21 cellular contexts compared by ENCODE assay signal in genomic region chr19:29614780-29615179, GRCh38. TPM values are rescaled to one million over a fixed set of nuclear protein-coding genes. Genes with fewer than 3 reads are reported as not detected.
DNase-seq lines count a peak whose midpoint lies in the region; ATAC-seq and TF ChIP-seq lines count a peak whose summit lies in the region.
"Had no signal": no experiment of that assay in that cellular context is flagged by ENCODE, and none has a peak within 500 bp of the region (broad histone marks: within the 10 kb centered on the region; RNA-seq: fewer than 3 reads in every experiment).

No MANE protein-coding gene starts in this region.

- H3K4me3 Mint-ChIP-seq in central memory CD8-positive, alpha-beta T cell = no peak overlapping the region
- no peak overlapping the region for H3K4me3 Mint-ChIP-seq in activated CD8-positive, alpha-beta T cell treated with anti-CD3 and anti-CD28 coated beads for 36 hours
- H3K4me3 Mint-ChIP-seq: CD14-positive monocyte; CD4-positive, CD25-positive, alpha-beta regulatory T cell; CD8-positive, alpha-beta memory T cell had no signal

- no peaks in the 10 kb centered on the region for H3K27me3 Mint-ChIP-seq in central memory CD8-positive, alpha-beta T cell
- H3K27me3 Mint-ChIP-seq in activated CD8-positive, alpha-beta T cell treated with anti-CD3 and anti-CD28 coated beads for 36 hours = no peaks in the 10 kb centered on the region
- H3K27me3 Mint-ChIP-seq: CD4-positive, alpha-beta memory T cell; CD4-positive, CD25-positive, alpha-beta regulatory T cell; CD8-positive, alpha-beta memory T cell had no signal

- no peaks in the 10 kb centered on the region for H3K9me3 Mint-ChIP-seq in central memory CD8-positive, alpha-beta T cell
- H3K9me3 Mint-ChIP-seq in activated CD8-positive, alpha-beta T cell treated with anti-CD3 and anti-CD28 coated beads for 36 hours = no peaks in the 10 kb centered on the region
- H3K9me3 Mint-ChIP-seq: CD14-positive monocyte; CD4-positive, alpha-beta memory T cell; CD4-positive, CD25-positive, alpha-beta regulatory T cell; CD8-positive, alpha-beta memory T cell had no signal

- WGBS in right lobe of liver (ENCODE audit: insufficient coverage, low coverage, low lambda C conversion rate, missing lambda C conversion rate) = 40% methylated on average over 3 of the region's 4 CpGs

- CTCF ChIA-PET in activated CD8-positive, alpha-beta T cell treated with anti-CD3 and anti-CD28 coated beads for 36 hours (lab: Charles Lee) = interaction anchor here (0.9 to 2.1 kb wide), 5 partner anchors 9 to 146 kb away, joined by 3 to 9 read pairs (median 5); partner anchors contain the start of gene POP4

- no peak overlapping the region for H3K9ac ChIP-seq in BLaER1
- no peak overlapping the region for H3K9ac ChIP-seq in BLaER1 treated with 17β-estradiol and CSF1 and Interleukin-3, amounts not matched to agents 10 nM and 100 nM

- peaks cover 51% of the 10 kb centered on the region for H3K4me1 Mint-ChIP-seq in central memory CD8-positive, alpha-beta T cell
- peaks cover 15% of the 10 kb centered on the region for H3K4me1 Mint-ChIP-seq in activated CD8-positive, alpha-beta T cell treated with anti-CD3 and anti-CD28 coated beads for 36 hours (ENCODE audit: low read depth)

- peaks cover 66% of the 10 kb centered on the region for H3K36me3 ChIP-seq in BLaER1
- H3K36me3 ChIP-seq in BLaER1 treated with 17β-estradiol and CSF1 and Interleukin-3, amounts not matched to agents 10 nM and 100 nM = peaks cover 49 to 68% (median 64%) of the 10 kb centered on the region in 11 experiments
- H3K36me3 ChIP-seq in right lobe of liver = peaks cover 0 to 25% (median 13%) of the 10 kb centered on the region in 4 donors

- peak overlapping the region; percentile 67 for H3K27ac Mint-ChIP-seq in central memory CD8-positive, alpha-beta T cell (ENCODE audit: low read depth)
- no peak overlapping the region for H3K27ac Mint-ChIP-seq in activated CD8-positive, alpha-beta T cell treated with anti-CD3 and anti-CD28 coated beads for 36 hours
- H3K27ac Mint-ChIP-seq: CD4-positive, alpha-beta memory T cell had no signal

- TF ChIP-seq CTCF in right lobe of liver (IDR thresholded peaks at IDR 0.05) = no peak
- no peak for TF ChIP-seq CTCF in omental fat pad (IDR thresholded peaks at IDR 0.05)
- no peak for TF ChIP-seq CTCF in activated CD8-positive, alpha-beta T cell treated with anti-CD3 and anti-CD28 coated beads for 36 hours (IDR thresholded peaks at IDR 0.05)

- no peak for DNase-seq in central memory CD8-positive, alpha-beta T cell (ENCODE audit: low spot score in 2 of 2)
- peak in 1 of 3 donors; percentile 75 for DNase-seq in right lobe of liver
- DNase-seq in GM03348 (ENCODE audit: low spot score) = no peak
- no peak for DNase-seq in omental fat pad (ENCODE audit: low spot score)
- no peak for DNase-seq in activated CD8-positive, alpha-beta T cell treated with anti-CD3 and anti-CD28 coated beads for 36 hours
- DNase-seq: 8988T; ACHN; BE2C; C1 segment of cervical spinal cord; CD4-positive, alpha-beta memory T cell; CD4-positive, CD25-positive, alpha-beta regulatory T cell; CD8-positive, alpha-beta memory T cell; COR-L47; DMS79 treated with DMSO at 0.1 percent for 48 hours; GF-D8 had no signal

- TF ChIP-seq POLR2A in right lobe of liver (IDR thresholded peaks at IDR 0.05) = no peak

- H3K36me3 Mint-ChIP-seq in central memory CD8-positive, alpha-beta T cell (ENCODE audit: insufficient read depth) = peaks cover 49% of the 10 kb centered on the region
- H3K36me3 Mint-ChIP-seq in activated CD8-positive, alpha-beta T cell treated with anti-CD3 and anti-CD28 coated beads for 36 hours (ENCODE audit: low read depth) = peaks cover 46% of the 10 kb centered on the region

- no peak overlapping the region for H3K4me3 ChIP-seq in BLaER1
- no peak overlapping the region for H3K4me3 ChIP-seq in BLaER1 treated with 17β-estradiol and CSF1 and Interleukin-3, amounts not matched to agents 10 nM and 100 nM
- no peak overlapping the region for H3K4me3 ChIP-seq in right lobe of liver
- H3K4me3 ChIP-seq: GM12878 had no signal

- peaks cover 73% of the 10 kb centered on the region for H3K4me1 ChIP-seq in BLaER1
- H3K4me1 ChIP-seq in BLaER1 treated with 17β-estradiol and CSF1 and Interleukin-3, amounts not matched to agents 10 nM and 100 nM = peaks cover 30 to 75% (median 59%) of the 10 kb centered on the region in 10 experiments
- peaks cover 0 to 22% (median 10%) of the 10 kb centered on the region in 4 donors for H3K4me1 ChIP-seq in right lobe of liver
- H3K4me1 ChIP-seq: BE2C had no signal

- no peak overlapping the region for H3K27ac ChIP-seq in BLaER1
- H3K27ac ChIP-seq in BLaER1 treated with 17β-estradiol and CSF1 and Interleukin-3, amounts not matched to agents 10 nM and 100 nM = no peak overlapping the region
- H3K27ac ChIP-seq in right lobe of liver = peak overlapping the region; percentile 75 to 80 (median 79)

- H4K20me1 ChIP-seq in BLaER1 = no peaks in the 10 kb centered on the region
- peaks cover 0 to 28% (median 0%) of the 10 kb centered on the region in 11 experiments; a peak in 6 of 22 replicates for H4K20me1 ChIP-seq in BLaER1 treated with 17β-estradiol and CSF1 and Interleukin-3, amounts not matched to agents 10 nM and 100 nM

- no peaks in the 10 kb centered on the region for H3K9me3 ChIP-seq in BLaER1
- no peaks in the 10 kb centered on the region for H3K9me3 ChIP-seq in BLaER1 treated with 17β-estradiol and CSF1 and Interleukin-3, amounts not matched to agents 10 nM and 100 nM (replicated peaks in 1 of 11)
- no peaks in the 10 kb centered on the region for H3K9me3 ChIP-seq in right lobe of liver
- H3K9me3 ChIP-seq: BE2C had no signal

- H3K27me3 ChIP-seq in BLaER1 (no peaks in the 10 kb centered on the region), right lobe of liver (no peaks in the 10 kb centered on the region)
- H3K27me3 ChIP-seq in BLaER1 treated with 17β-estradiol and CSF1 and Interleukin-3, amounts not matched to agents 10 nM and 100 nM = no peaks in the 10 kb centered on the region
- H3K27me3 ChIP-seq: BE2C had no signal

- intact Hi-C loops in right lobe of liver (cut with DNase I) = loop anchor here (10.0 kb wide), 1 partner anchor 60 kb away; no protein-coding TSS in a partner anchor
- intact Hi-C loops in activated CD8-positive, alpha-beta T cell treated with anti-CD3 and anti-CD28 coated beads for 36 hours (cut with micrococcal nuclease) = no loop called here

- ATAC-seq in central memory CD8-positive, alpha-beta T cell (replicated peaks; ENCODE audit: extremely low read depth, poor library complexity, severe bottlenecking) = no peak
- peak; percentile 78 to 88 (median 83) for ATAC-seq in right lobe of liver
- ATAC-seq in HG03457 (IDR thresholded peaks at IDR 0.05; ENCODE audit: unreplicated experiment) = no peak
- ATAC-seq in omental fat pad (ENCODE audit: low FRiP score) = no peak
- no peak for ATAC-seq in activated CD8-positive, alpha-beta T cell treated with anti-CD3 and anti-CD28 coated beads for 36 hours
- ATAC-seq: GM12878 had no signal

- POLR2A ChIA-PET in activated CD8-positive, alpha-beta T cell treated with anti-CD3 and anti-CD28 coated beads for 36 hours (lab: Charles Lee) = interaction anchor here (0.7 to 1.3 kb wide), 2 partner anchors 8 to 63 kb away, joined by 3 to 5 read pairs; no protein-coding TSS in a partner anchor

- H3K4me2 ChIP-seq in BLaER1 = peak overlapping the region; percentile 78
- peak overlapping the region in 9 of 11 experiments; percentile 24 to 76 (median 58); a peak in 16 of 22 replicates for H3K4me2 ChIP-seq in BLaER1 treated with 17β-estradiol and CSF1 and Interleukin-3, amounts not matched to agents 10 nM and 100 nM

RNA-seq across cellular contexts. Expression of gene POP4, which starts 8.7 kb away (rescaled TPM):
- total RNA-seq in right lobe of liver (10 to 100 TPM; 28.5 to 58.5 (median 34.8) TPM), omental fat pad (10 to 100 TPM; 52.9 to 62.4 (median 55.0) TPM)
- total RNA-seq in activated CD8-positive, alpha-beta T cell treated with anti-CD3 and anti-CD28 coated beads for 36 hours = 10 to 100 TPM; 84.7 to 89.5 TPM

RNA-seq across cellular contexts. Expression of gene PLEKHF1, which starts 50.5 kb away (rescaled TPM):
- total RNA-seq in right lobe of liver (10 to 100 TPM in 2 of 6 experiments, 1 to 10 TPM in 4; 5.6 to 13.8 (median 9.8) TPM), omental fat pad (10 to 100 TPM; 10.7 to 55.5 (median 21.5) TPM)
- total RNA-seq in activated CD8-positive, alpha-beta T cell treated with anti-CD3 and anti-CD28 coated beads for 36 hours = 10 to 100 TPM; 30.4 to 31.7 TPM
- total RNA-seq: A673 had no signal

Comparison
In these comparisons a context has a peak if more than half of its experiments do, and no peak if none do; other contexts are left out.
1. H3K27ac ChIP-seq: peak in right lobe of liver (3 of 3); none in BLaER1 (single experiment) and BLaER1 treated with 17β-estradiol and CSF1 and Interleukin-3, amounts not matched to agents 10 nM and 100 nM (0 of 11).
2. ATAC-seq: peak in right lobe of liver (4 of 4); none in central memory CD8-positive, alpha-beta T cell (single experiment), HG03457 (single experiment), omental fat pad (single experiment) and activated CD8-positive, alpha-beta T cell treated with anti-CD3 and anti-CD28 coated beads for 36 hours (single experiment).